10 cellular contexts compared by ENCODE assay signal in the genomic region with DNA sequence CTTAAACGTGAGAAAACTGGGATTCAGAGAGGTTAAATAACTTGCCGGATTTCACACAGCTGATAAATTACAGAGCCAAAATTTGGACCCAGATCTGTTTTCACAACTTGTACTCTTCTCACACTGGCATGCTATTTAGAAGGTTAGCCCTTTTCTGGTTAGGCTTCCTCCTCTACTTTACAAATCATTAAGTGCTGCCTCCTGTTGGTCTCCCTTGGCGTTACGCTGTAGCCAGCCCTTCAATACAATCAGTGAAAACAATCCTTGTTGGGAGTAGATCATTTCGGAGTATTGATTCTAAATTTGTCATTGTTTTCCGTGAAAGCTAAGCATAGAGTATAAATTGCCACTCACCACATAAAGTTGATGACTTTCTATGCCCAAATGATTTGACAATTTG.
DNase-seq lines count a peak whose midpoint lies in the region; ATAC-seq and TF ChIP-seq lines count a peak whose summit lies in the region.
"Had no signal": no experiment of that assay in that cellular context is flagged by ENCODE, and none has a peak within 500 bp of the region (broad histone marks: within the 10 kb centered on the region; RNA-seq: fewer than 3 reads in every experiment).

No MANE protein-coding gene starts in this region.

- H3K36me3 ChIP-seq in DND-41 (ENCODE audit: insufficient read depth, low read length) (peaks cover 29% of the 10 kb centered on the region), lung (ENCODE audit: control insufficient read depth in 2 of 2, insufficient read depth in 2 of 2, low read length in 2 of 2) (no peaks in the 10 kb centered on the region)

- peaks cover 86% of the 10 kb centered on the region for H3K79me2 ChIP-seq in DND-41 (ENCODE audit: insufficient read depth, low read length)

- no peak overlapping the region for H3K9ac ChIP-seq in DND-41 (ENCODE audit: low read depth, low read length)
- H3K9ac ChIP-seq: GM23248 had no signal

- intact Hi-C loops in dorsolateral prefrontal cortex (cut with DNase I): no loop called here

- H3K4me3 ChIP-seq in DND-41 (ENCODE audit: low read depth in 1 of 2, low read length in 2 of 2) (no peak overlapping the region), HFF-Myc (replicated peaks; ENCODE audit: low read depth, low read length) (no peak overlapping the region), lung (no peak overlapping the region), dorsolateral prefrontal cortex (no peak overlapping the region)
- H3K4me3 ChIP-seq: GM23248 had no signal

- no peak overlapping the region for H3K27ac ChIP-seq in DND-41 (ENCODE audit: low read length)
- no peak overlapping the region for H3K27ac ChIP-seq in lung (ENCODE audit: low read depth in 1 of 2, low read length in 1 of 2)
- peak overlapping the region in 1 of 59 donors; percentile 20 for H3K27ac ChIP-seq in dorsolateral prefrontal cortex
- H3K27ac ChIP-seq: GM23248 had no signal

- DNase-seq in DND-41 (peak; percentile 33), HFF-Myc (ENCODE audit: extremely low read depth, low read depth) (no peak), lung (ENCODE audit: low spot score) (no peak), AG08396 (ENCODE audit: low spot score) (no peak), dorsolateral prefrontal cortex (no peak)
- peak; percentile 9 for DNase-seq in activated T-cell treated with anti-CD3 and anti-CD28 coated beads, Interleukin-2, amount 50 U/mL, for 4 hours
- DNase-seq: GM23248, NCI-H446 treated with DMSO at 0.1 percent for 48 hours, nucleus accumbens had no signal

- 91 to 95% methylated on average over 6 of the region's 6 CpGs for WGBS in lung, 2 donors

- H3K4me2 ChIP-seq in DND-41 (ENCODE audit: insufficient read depth, low read length): no peak overlapping the region

- peak; percentile 39; the same call in 1 of the 3 replicates for ATAC-seq in DND-41 (ENCODE audit: insufficient read depth, low read depth)
- ATAC-seq in activated T-cell treated with anti-CD3 and anti-CD28 coated beads, Interleukin-2, amount 50 U/mL, for 4 hours: no peak
- no peak for ATAC-seq in lung (ENCODE audit: insufficient read depth, low FRiP score)
- no peak for ATAC-seq in HG03520 (IDR thresholded peaks at IDR 0.05; ENCODE audit: unreplicated experiment)

- no peak overlapping the region for H2AFZ ChIP-seq in DND-41 (ENCODE audit: low read depth, low read length)
- H2AFZ ChIP-seq: GM23248 had no signal

- H4K20me1 ChIP-seq in DND-41 (ENCODE audit: insufficient read depth, low read length): peaks cover 5% of the 10 kb centered on the region; the same call in 1 of the 2 replicates

- H3K4me3 Mint-ChIP-seq in activated T-cell treated with anti-CD3 and anti-CD28 coated beads, Interleukin-2, amount 50 U/mL, for 4 hours: no peak overlapping the region

- H3K27me3 Mint-ChIP-seq in activated T-cell treated with anti-CD3 and anti-CD28 coated beads, Interleukin-2, amount 50 U/mL, for 4 hours (ENCODE audit: low read depth): no peaks in the 10 kb centered on the region

- no peaks in the 10 kb centered on the region for H3K4me1 ChIP-seq in DND-41 (ENCODE audit: insufficient read depth, low read length)
- H3K4me1 ChIP-seq in lung (ENCODE audit: control insufficient read depth in 2 of 2, insufficient read depth in 2 of 2, low read length in 2 of 2): no peaks in the 10 kb centered on the region

- peaks cover 12% of the 10 kb centered on the region for H3K36me3 Mint-ChIP-seq in activated T-cell treated with anti-CD3 and anti-CD28 coated beads, Interleukin-2, amount 50 U/mL, for 4 hours (ENCODE audit: insufficient read depth)

- no peaks in the 10 kb centered on the region for H3K9me3 ChIP-seq in DND-41 (ENCODE audit: insufficient read depth, low read length, severe bottlenecking)
- H3K9me3 ChIP-seq in lung (ENCODE audit: control insufficient read depth in 2 of 2, insufficient read depth in 1 of 2, low read length in 1 of 2): no peaks in the 10 kb centered on the region

- peak; percentile 65 for TF ChIP-seq CTCF in DND-41 (IDR thresholded peaks at IDR 0.05; ENCODE audit: borderline replicate concordance, extremely low read depth, low read length, poor library complexity, severe bottlenecking)
- TF ChIP-seq CTCF in HFF-Myc (IDR thresholded peaks at IDR 0.05; ENCODE audit: low read depth, low read length, missing control alignments): peak; percentile 31
- peak; percentile 1 for TF ChIP-seq CTCF in lung (IDR thresholded peaks at IDR 0.05; ENCODE audit: control extremely low read depth, extremely low read depth)
- peak in 1 of 56 donors; percentile 13 for TF ChIP-seq CTCF in dorsolateral prefrontal cortex (IDR thresholded peaks at IDR 0.05 in 54 of 56, conservative IDR thresholded peaks at IDR 0.05 in 2 of 56; ENCODE audit: low read depth in 1 of 56, partially characterized antibody in 56 of 56)

- peaks cover 43% of the 10 kb centered on the region for H3K4me1 Mint-ChIP-seq in activated T-cell treated with anti-CD3 and anti-CD28 coated beads, Interleukin-2, amount 50 U/mL, for 4 hours (ENCODE audit: low read depth)

- H3K27me3 ChIP-seq in DND-41 (ENCODE audit: insufficient read depth, low read length, poor library complexity) (no peaks in the 10 kb centered on the region), lung (ENCODE audit: control insufficient read depth, insufficient read depth) (no peaks in the 10 kb centered on the region), dorsolateral prefrontal cortex (peaks cover 0 to 7% (median 0%) of the 10 kb centered on the region in 45 donors)

- H3K9me3 Mint-ChIP-seq in activated T-cell treated with anti-CD3 and anti-CD28 coated beads, Interleukin-2, amount 50 U/mL, for 4 hours: no peaks in the 10 kb centered on the region

Comparison
In these comparisons a context has a peak if more than half of its experiments do, and no peak if none do; other contexts are left out.
1. DNase-seq: peak in DND-41 (single experiment) and activated T-cell treated with anti-CD3 and anti-CD28 coated beads, Interleukin-2, amount 50 U/mL, for 4 hours (single experiment); none in HFF-Myc (single experiment), lung (single experiment), AG08396 (single experiment) and dorsolateral prefrontal cortex (0 of 10).